ENCODE assay signal across 21 cellular contexts in genomic region chr2:151931030-151931611, GRCh38.
A peak's percentile ranks its signal among the peaks of the same experiment; 100 is the strongest.
DNase-seq lines count a peak whose midpoint lies in the region; ATAC-seq, FAIRE-seq and TF ChIP-seq lines count a peak whose summit lies in the region.
"Had no signal": no experiment of that assay in that cellular context is flagged by ENCODE, and none has a peak within 500 bp of the region (broad histone marks: within the 10 kb centered on the region; RNA-seq: fewer than 3 reads in every experiment).

No MANE protein-coding gene starts in this region.

- TF ChIP-seq CTCF in left ventricle myocardium inferior (IDR thresholded peaks at IDR 0.05; ENCODE audit: borderline replicate concordance) (no peak), LNCaP clone FGC (IDR thresholded peaks at IDR 0.05; ENCODE audit: control insufficient read depth, extremely low read depth, insufficient read depth) (no peak), endothelial cell of umbilical vein (IDR thresholded peaks at IDR 0.05; ENCODE audit: extremely low read depth in 1 of 2, insufficient read depth in 1 of 2, low read depth in 1 of 2, low read length in 2 of 2) (no peak), suprapubic skin (IDR thresholded peaks at IDR 0.05) (no peak)

- H3K27me3 ChIP-seq in left ventricle myocardium inferior (ENCODE audit: low read depth) (no peaks in the 10 kb centered on the region), endothelial cell of umbilical vein (ENCODE audit: control insufficient read depth in 2 of 2, insufficient read depth in 2 of 2, low read length in 2 of 2) (peaks cover 12 to 22% of the 10 kb centered on the region in 2 experiments), suprapubic skin (no peaks in the 10 kb centered on the region)

- no peak overlapping the region for H3K4me2 ChIP-seq in endothelial cell of umbilical vein (ENCODE audit: insufficient read depth, low read length)
- H3K4me2 ChIP-seq: A549, GM23338 had no signal

- no peak for TF ChIP-seq EP300 in suprapubic skin (IDR thresholded peaks at IDR 0.05)

- TF ChIP-seq POLR2A in endothelial cell of umbilical vein (IDR thresholded peaks at IDR 0.05; ENCODE audit: low read depth, low read length) (no peak), suprapubic skin (IDR thresholded peaks at IDR 0.05) (no peak)

- H3K4me1 ChIP-seq in left ventricle myocardium inferior, result peaks cover 21% of the 10 kb centered on the region
- H3K4me1 ChIP-seq in endothelial cell of umbilical vein (ENCODE audit: control insufficient read depth, extremely low read depth, insufficient read depth, low read length), result no peaks in the 10 kb centered on the region
- peaks cover 23% of the 10 kb centered on the region for H3K4me1 ChIP-seq in suprapubic skin
- H3K4me1 ChIP-seq: Caco-2 had no signal

- 55% methylated on average over 1 of the region's 1 CpG for WGBS in suprapubic skin

- dilution Hi-C loops in endothelial cell of umbilical vein (cut with MboI; ENCODE audit: extremely low pct_ligation_motif_present, low sequenced_read_pairs), result no loop called here

- H3K9ac ChIP-seq in endothelial cell of umbilical vein (replicated peaks; ENCODE audit: extremely low read depth, insufficient read depth, low read length), result no peak overlapping the region

- CTCF ChIA-PET in endothelial cell of umbilical vein (lab: Charles Lee), result interaction anchor here (1.2 kb wide), 1 partner anchor 15 kb away, joined by 3 read pairs; no protein-coding TSS in a partner anchor

- intact Hi-C loops in Right ventricle myocardium superior (cut with DNase I) (no loop called here), left ventricle myocardium inferior (cut with micrococcal nuclease) (no loop called here), endothelial cell of umbilical vein (cut with micrococcal nuclease) (no loop called here)

- H3K9me3 ChIP-seq in left ventricle myocardium inferior (replicated peaks) (no peaks in the 10 kb centered on the region), endothelial cell of umbilical vein (replicated peaks; ENCODE audit: control insufficient read depth, insufficient read depth, low read length) (no peaks in the 10 kb centered on the region), suprapubic skin (no peaks in the 10 kb centered on the region)
- H3K9me3 ChIP-seq: A549, Caco-2 had no signal

- ATAC-seq in Right ventricle myocardium superior (ENCODE audit: poor library complexity), result peak; percentile 52
- ATAC-seq: A549, GM23338, HCT116 had no signal

- no peaks in the 10 kb centered on the region for H3K79me2 ChIP-seq in endothelial cell of umbilical vein (ENCODE audit: control insufficient read depth, insufficient read depth, low read length)

- H3K4me3 ChIP-seq in left ventricle myocardium inferior (no peak overlapping the region), LNCaP clone FGC (ENCODE audit: low read depth, low read length) (no peak overlapping the region), endothelial cell of umbilical vein (replicated peaks in 1 of 3; ENCODE audit: insufficient read depth in 1 of 3, low read depth in 1 of 3, low read length in 3 of 3) (no peak overlapping the region), suprapubic skin (no peak overlapping the region)
- H3K4me3 ChIP-seq: A549, GM23338 had no signal

- H3K36me3 ChIP-seq in left ventricle myocardium inferior, result no peaks in the 10 kb centered on the region
- H3K36me3 ChIP-seq in endothelial cell of umbilical vein (ENCODE audit: control insufficient read depth in 2 of 2, extremely low read depth in 1 of 2, insufficient read depth in 2 of 2, low read length in 2 of 2), result no peaks in the 10 kb centered on the region
- H3K36me3 ChIP-seq in suprapubic skin, result no peaks in the 10 kb centered on the region

- DNase-seq in Right ventricle myocardium superior, result no peak
- DNase-seq in left ventricle myocardium inferior, result no peak
- DNase-seq in LNCaP clone FGC (ENCODE audit: low read depth), result peak; percentile 39
- peak; percentile 46 for DNase-seq in endothelial cell of umbilical vein (ENCODE audit: low read depth, low spot score)
- no peak for DNase-seq in suprapubic skin (ENCODE audit: low spot score in 2 of 2)
- DNase-seq in HK-2 (ENCODE audit: unreplicated experiment), result no peak
- no peak for DNase-seq in superior temporal gyrus (ENCODE audit: extremely low spot score)
- DNase-seq: AML-193; Caco-2; CD4-positive, alpha-beta T cell; HFFc6 had no signal

- no peaks in the 10 kb centered on the region for H4K20me1 ChIP-seq in endothelial cell of umbilical vein (replicated peaks; ENCODE audit: control insufficient read depth, extremely low read depth, insufficient read depth, low read length)

- no peak overlapping the region for H3K27ac ChIP-seq in left ventricle myocardium inferior (replicated peaks)
- no peak overlapping the region for H3K27ac ChIP-seq in endothelial cell of umbilical vein (ENCODE audit: insufficient read depth, low read depth, low read length)
- peak overlapping the region; percentile 29 for H3K27ac ChIP-seq in suprapubic skin
- H3K27ac ChIP-seq: 22Rv1, A549, C4-2B had no signal

- H2AFZ ChIP-seq in endothelial cell of umbilical vein (ENCODE audit: low read depth, low read length), result no peak overlapping the region
- H2AFZ ChIP-seq: GM23338 had no signal

- FAIRE-seq in endothelial cell of umbilical vein (lab: Jason Lieb, UNC), result no peak
- FAIRE-seq: A549, D721Med, G401.6, GM18507, H54, HTR-8/SVneo had no signal

- POLR2A ChIA-PET in endothelial cell of umbilical vein (lab: Charles Lee), result no interaction called here

- H3K9me1 ChIP-seq in endothelial cell of umbilical vein (replicated peaks; ENCODE audit: control insufficient read depth, extremely low read depth, insufficient read depth, low read length), result no peaks in the 10 kb centered on the region

- BruUV-seq in endothelial cell of umbilical vein (replicated peaks; lab: Mats Ljungman, UMichigan), result no TSS peak

TF ChIP-seq in endothelial cell of umbilical vein, 7 proteins besides CTCF, POLR2A, EP300 and RAD21:
- TF ChIP-seq MAX (IDR thresholded peaks at IDR 0.05; ENCODE audit: insufficient read depth, insufficient read length), result no peak
- TF ChIP-seq FOS (IDR thresholded peaks at IDR 0.05; ENCODE audit: borderline replicate concordance, insufficient read depth, low read length), result no peak
- no peak for TF ChIP-seq POLR2AphosphoS5 (IDR thresholded peaks at IDR 0.05; ENCODE audit: insufficient read depth, low read depth, low read length)
- no peak for TF ChIP-seq GATA2 (IDR thresholded peaks at IDR 0.05; ENCODE audit: insufficient read depth, insufficient read length, low read depth, low read length)
- TF ChIP-seq EZH2 (IDR thresholded peaks at IDR 0.05; ENCODE audit: borderline replicate concordance, low read depth, low read length, severe bottlenecking), result no peak
- TF ChIP-seq JUN (IDR thresholded peaks at IDR 0.05; ENCODE audit: borderline replicate concordance, insufficient read depth, insufficient read length, low read depth), result no peak

Comparison
In these comparisons a context has a peak if more than half of its experiments do, and no peak if none do; other contexts are left out.
1. DNase-seq: peak in LNCaP clone FGC (single experiment) and endothelial cell of umbilical vein (single experiment); none in Right ventricle myocardium superior (single experiment), left ventricle myocardium inferior (single experiment), suprapubic skin (0 of 2), HK-2 (single experiment) and superior temporal gyrus (single experiment).